In the genomic region with DNA sequence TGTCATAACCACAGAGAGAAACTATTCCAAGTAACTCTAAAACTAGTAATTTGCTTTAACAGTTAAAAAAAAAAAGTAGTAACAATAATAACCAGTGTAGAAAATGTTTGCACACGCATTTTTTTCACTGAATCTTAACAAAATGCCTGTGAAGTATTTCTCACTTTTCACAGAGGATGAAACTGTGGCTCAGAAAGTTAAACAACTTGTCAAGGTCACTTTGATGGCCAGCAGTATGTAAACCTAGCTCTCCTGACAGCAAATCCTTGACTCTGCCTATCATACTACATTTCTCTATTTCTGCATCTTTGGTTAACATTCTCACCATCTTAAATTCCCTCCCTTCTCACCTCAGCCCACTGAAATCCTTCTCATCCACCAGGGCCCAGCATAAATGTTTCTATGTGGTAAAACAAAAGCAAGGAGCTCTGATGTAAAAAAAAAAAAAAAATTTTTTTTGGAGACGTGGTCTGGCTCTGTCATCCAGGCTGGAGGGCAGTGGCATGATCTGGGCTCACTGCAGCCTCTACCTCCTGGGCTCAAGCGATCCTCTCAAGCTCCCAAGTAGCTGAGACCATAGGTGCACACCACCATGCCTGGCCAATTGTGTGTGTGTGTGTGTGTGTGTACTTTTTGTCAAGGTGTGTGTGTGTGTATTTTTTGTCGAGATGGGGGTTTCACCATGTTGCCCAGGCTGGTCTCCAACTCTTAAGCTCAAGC, we compare ENCODE assay signal across 26 cellular contexts. TPM values are rescaled to one million over a fixed set of nuclear protein-coding genes. Genes with fewer than 3 reads are reported as not detected.
A peak's percentile ranks its signal among the peaks of the same experiment; 100 is the strongest.
DNase-seq lines count a peak whose midpoint lies in the region; ATAC-seq, FAIRE-seq and TF ChIP-seq lines count a peak whose summit lies in the region.
"Had no signal": no experiment of that assay in that cellular context is flagged by ENCODE, and none has a peak within 500 bp of the region (broad histone marks: within the 10 kb centered on the region; RNA-seq: fewer than 3 reads in every experiment).

No MANE protein-coding gene starts in this region.

- CTCF ChIA-PET in HepG2 (lab: Yijun Ruan, JAX; ENCODE audit: low intra/inter-chr PET ratio, low total read pairs) (no interaction called here), T-cell (lab: Charles Lee) (interaction anchor here (0.7 to 1.1 kb wide), 4 partner anchors 22 to 37 kb away, joined by 3 to 5 read pairs (median 4); no protein-coding TSS in a partner anchor)

- no peak for TF ChIP-seq POLR2A in HepG2 (IDR thresholded peaks at IDR 0.05; ENCODE audit: insufficient read depth in 1 of 2, low read depth in 2 of 2, low read length in 2 of 2)
- no peak for TF ChIP-seq POLR2A in right lobe of liver (IDR thresholded peaks at IDR 0.05)

- H3K4me3 ChIP-seq in HepG2 (replicated peaks in 1 of 3; ENCODE audit: insufficient read depth in 1 of 3, low read depth in 2 of 3, low read length in 3 of 3) (no peak overlapping the region), right lobe of liver (no peak overlapping the region), left lung (no peak overlapping the region)
- H3K4me3 ChIP-seq: GM12878, left ventricle myocardium inferior, psoas muscle, tibial artery had no signal

- TF ChIP-seq RAD21 in HepG2 (CRISPR knock-in tag; IDR thresholded peaks at IDR 0.05), result no peak

- H3K4me1 Mint-ChIP-seq in T-cell, result peaks cover 33 to 50% (median 46%) of the 10 kb centered on the region in 3 donors
- peaks cover 47% of the 10 kb centered on the region for H3K4me1 Mint-ChIP-seq in activated naive CD8-positive, alpha-beta T cell (ENCODE audit: low read depth)
- H3K4me1 Mint-ChIP-seq in stimulated activated naive B cell treated with anti-CD40 and anti-IgM and Interleukin-4, amounts not matched to agents 10 μg/mL and 1 μg/mL and 100 μg/mL, for 72 hours, result peaks cover 10 to 16% of the 10 kb centered on the region in 2 donors
- peaks cover 6% of the 10 kb centered on the region for H3K4me1 Mint-ChIP-seq in CD14-positive monocyte

- no peak overlapping the region for H3K4me3 Mint-ChIP-seq in T-cell
- no peak overlapping the region for H3K4me3 Mint-ChIP-seq in activated naive CD8-positive, alpha-beta T cell
- H3K4me3 Mint-ChIP-seq in stimulated activated naive B cell treated with anti-CD40 and anti-IgM and Interleukin-4, amounts not matched to agents 10 μg/mL and 1 μg/mL and 100 μg/mL, for 72 hours, result no peak overlapping the region
- H3K4me3 Mint-ChIP-seq in CD14-positive monocyte, result no peak overlapping the region

- intact Hi-C loops in HepG2 (cut with micrococcal nuclease; ENCODE audit: unreplicated experiment), result no loop called here
- intact Hi-C loops in right lobe of liver (cut with DNase I), result no loop called here
- intact Hi-C loops in left lung (cut with DNase I), result loop anchor here in 1 of 2 donors (10.0 kb wide), 2 partner anchors 76 to 476 kb away; no protein-coding TSS in a partner anchor
- intact Hi-C loops in CD14-positive monocyte (cut with micrococcal nuclease), result loop anchor here in 1 of 2 donors (10.0 kb wide), 1 partner anchor 476 kb away; no protein-coding TSS in a partner anchor

- FAIRE-seq in HepG2 (lab: Jason Lieb, UNC), result no peak
- FAIRE-seq: GM12878 had no signal

- no peaks in the 10 kb centered on the region for H3K9me3 ChIP-seq in HepG2 (ENCODE audit: low read length)
- no peaks in the 10 kb centered on the region for H3K9me3 ChIP-seq in right lobe of liver
- H3K9me3 ChIP-seq in left lung, result no peaks in the 10 kb centered on the region
- H3K9me3 ChIP-seq: left ventricle myocardium inferior, neutrophil, psoas muscle, tibial artery had no signal

- H2AFZ ChIP-seq in HepG2 (ENCODE audit: low read length), result no peak overlapping the region

- BruUV-seq in HepG2 (replicated peaks; lab: Mats Ljungman, UMichigan), result no TSS peak

- H3K36me3 ChIP-seq in HepG2 (replicated peaks in 1 of 2; ENCODE audit: control insufficient read depth in 1 of 2, insufficient read depth in 2 of 2, low read length in 2 of 2) (peaks cover 12 to 36% of the 10 kb centered on the region in 2 experiments), right lobe of liver (peaks cover 0 to 12% (median 3%) of the 10 kb centered on the region in 4 donors), left lung (peaks cover 4 to 43% of the 10 kb centered on the region in 2 donors)

- no peaks in the 10 kb centered on the region for H3K79me2 ChIP-seq in HepG2 (ENCODE audit: insufficient read depth, low read length)

- no peak overlapping the region for H3K4me2 ChIP-seq in HepG2 (ENCODE audit: low read depth, low read length)

- peak overlapping the region; percentile 76 for H3K27ac Mint-ChIP-seq in T-cell
- H3K27ac Mint-ChIP-seq in activated naive CD8-positive, alpha-beta T cell, result peak overlapping the region; percentile 72
- H3K27ac Mint-ChIP-seq in stimulated activated naive B cell treated with anti-CD40 and anti-IgM and Interleukin-4, amounts not matched to agents 10 μg/mL and 1 μg/mL and 100 μg/mL, for 72 hours, result peak overlapping the region; percentile 56
- peak overlapping the region in 3 of 7 donors; percentile 0 to 58 (median 50) for H3K27ac Mint-ChIP-seq in CD14-positive monocyte

- H3K27ac ChIP-seq in HepG2 (ENCODE audit: extremely low read length, insufficient read depth, low read length) (peak overlapping the region; percentile 7), right lobe of liver (no peak overlapping the region), left lung (no peak overlapping the region)
- H3K27ac ChIP-seq: brain microvascular endothelial cell, C4-2B, left ventricle myocardium inferior, neutrophil, psoas muscle, tibial artery had no signal

- no peak overlapping the region for H3K9ac ChIP-seq in HepG2 (ENCODE audit: insufficient read depth, low read depth, low read length)

- 91% methylated on average over 4 of the region's 4 CpGs for WGBS in HepG2 (ENCODE audit: low lambda C conversion rate)
- WGBS in right lobe of liver (ENCODE audit: insufficient coverage, low coverage, low lambda C conversion rate, missing lambda C conversion rate), result 81% methylated on average over 4 of the region's 4 CpGs

- H4K20me1 ChIP-seq in HepG2 (ENCODE audit: insufficient read depth, low read length), result no peaks in the 10 kb centered on the region

- no peak for TF ChIP-seq CTCF in HepG2 (CRISPR knock-in tag; IDR thresholded peaks at IDR 0.05)
- TF ChIP-seq CTCF in right lobe of liver (IDR thresholded peaks at IDR 0.05), result no peak
- TF ChIP-seq CTCF in left lung (IDR thresholded peaks at IDR 0.05), result no peak
- TF ChIP-seq CTCF in CD14-positive monocyte (IDR thresholded peaks at IDR 0.05), result no peak

- TF ChIP-seq EP300 in HepG2 (IDR thresholded peaks at IDR 0.05; ENCODE audit: low read depth in 2 of 2, low read length in 2 of 2) (no peak), HepG2 (CRISPR knock-in tag; IDR thresholded peaks at IDR 0.05; ENCODE audit: borderline replicate concordance) (no peak)

- H3K4me1 ChIP-seq in HepG2 (ENCODE audit: insufficient read depth, low read length) (peaks cover 18% of the 10 kb centered on the region), right lobe of liver (no peaks in the 10 kb centered on the region), left lung (no peaks in the 10 kb centered on the region)
- H3K4me1 ChIP-seq: left ventricle myocardium inferior, psoas muscle, tibial artery had no signal

- H3K27me3 ChIP-seq in HepG2 (ENCODE audit: control insufficient read depth in 1 of 2, insufficient read depth in 2 of 2, low read length in 2 of 2) (no peaks in the 10 kb centered on the region), right lobe of liver (no peaks in the 10 kb centered on the region), left lung (no peaks in the 10 kb centered on the region)
- H3K27me3 ChIP-seq: brain microvascular endothelial cell, neutrophil, tibial artery had no signal

- H3K27me3 Mint-ChIP-seq in T-cell (no peaks in the 10 kb centered on the region), CD14-positive monocyte (ENCODE audit: low read depth in 3 of 3) (no peaks in the 10 kb centered on the region)
- no peaks in the 10 kb centered on the region for H3K27me3 Mint-ChIP-seq in activated naive CD8-positive, alpha-beta T cell
- H3K27me3 Mint-ChIP-seq in stimulated activated naive B cell treated with anti-CD40 and anti-IgM and Interleukin-4, amounts not matched to agents 10 μg/mL and 1 μg/mL and 100 μg/mL, for 72 hours, result no peaks in the 10 kb centered on the region

- H3K9me3 Mint-ChIP-seq in T-cell (no peaks in the 10 kb centered on the region), CD14-positive monocyte (no peaks in the 10 kb centered on the region)
- no peaks in the 10 kb centered on the region for H3K9me3 Mint-ChIP-seq in activated naive CD8-positive, alpha-beta T cell (ENCODE audit: low read depth)
- H3K9me3 Mint-ChIP-seq in stimulated activated naive B cell treated with anti-CD40 and anti-IgM and Interleukin-4, amounts not matched to agents 10 μg/mL and 1 μg/mL and 100 μg/mL, for 72 hours, result no peaks in the 10 kb centered on the region

- DNase-seq in HepG2 (ENCODE audit: low spot score) (peak; percentile 40), right lobe of liver (no peak), T-cell (no peak), left lung (no peak), CD14-positive monocyte (ENCODE audit: low spot score) (no peak)
- no peak for DNase-seq in stimulated activated naive B cell treated with anti-CD40 and anti-IgM and Interleukin-4, amounts not matched to agents 10 μg/mL and 1 μg/mL and 100 μg/mL, for 72 hours
- DNase-seq: activated effector memory CD4-positive, alpha-beta T cell treated with Interleukin-2 at 50 U/mL for 16 hours; amniotic stem cell; brain microvascular endothelial cell; H7; left ventricle myocardium inferior; mesendoderm; NCI-H1092 treated with DMSO at 0.1 percent for 48 hours; NCI-H187; NCI-H526 treated with DMSO at 0.1 percent for 48 hours; psoas muscle; SIG-M5; stimulated activated CD4-positive, alpha-beta T cell treated with anti-CD3 and anti-CD28 coated beads, Interleukin-15, amount 100 ng/mL, for 24 hours; SW 1271; tibial artery had no signal

- ATAC-seq in HepG2 (peak; percentile 90), right lobe of liver (no peak), T-cell (replicated peaks in 1 of 4) (no peak), left lung (no peak), GM21423 (IDR thresholded peaks at IDR 0.05; ENCODE audit: unreplicated experiment) (no peak)
- no peak for ATAC-seq in stimulated activated naive B cell treated with anti-CD40 and anti-IgM and Interleukin-4, amounts not matched to agents 10 μg/mL and 1 μg/mL and 100 μg/mL, for 72 hours (replicated peaks)
- ATAC-seq: GM12878, psoas muscle had no signal

- H3K36me3 Mint-ChIP-seq in T-cell, result peaks cover 38% of the 10 kb centered on the region
- peaks cover 14% of the 10 kb centered on the region for H3K36me3 Mint-ChIP-seq in activated naive CD8-positive, alpha-beta T cell
- H3K36me3 Mint-ChIP-seq in stimulated activated naive B cell treated with anti-CD40 and anti-IgM and Interleukin-4, amounts not matched to agents 10 μg/mL and 1 μg/mL and 100 μg/mL, for 72 hours, result peaks cover 18 to 38% of the 10 kb centered on the region in 2 donors
- peaks cover 48 to 70% of the 10 kb centered on the region in 2 donors for H3K36me3 Mint-ChIP-seq in CD14-positive monocyte

- POLR2A ChIA-PET in HepG2 (lab: Yijun Ruan, JAX), result interaction anchor here (1.0 to 1.3 kb wide), 2 partner anchors 25 to 34 kb away, joined by 3 to 4 read pairs; partner anchors contain the start of genes PPIL4 and ZC3H12D
- POLR2A ChIA-PET in T-cell (lab: Charles Lee), result interaction anchor here (0.6 to 1.4 kb wide), 8 partner anchors 14 to 43 kb away, joined by 3 to 5 read pairs (median 4); no protein-coding TSS in a partner anchor

- in situ Hi-C loops in HepG2 (cut with HindIII; ENCODE audit: extremely low pct_ligation_motif_present, low pct_unique_long_range_greater_than_20kb), result no loop called here

RNA-seq across cellular contexts. Expression of gene ZC3H12D, which starts 26.1 kb away (rescaled TPM):
- 2.1 and 2.7 TPM in 2 replicates for total RNA-seq in HepG2 (2016; rRNA removed; fragmentation: Illumina TruSeq; extraction: Trizol)
- 0.88 and 0.91 TPM in 2 replicates for total RNA-seq in HepG2 (2016; cell fraction: cytosol; rRNA removed; fragmentation: Illumina TruSeq; extraction: Trizol; ENCODE audit: low read depth)
- 1.2 and 1.9 TPM in 2 replicates for total RNA-seq in HepG2 (2016; cell fraction: insoluble cytoplasmic fraction; rRNA removed; fragmentation: Illumina TruSeq; extraction: Trizol)
- total RNA-seq in HepG2 (2016; cell fraction: membrane; rRNA removed; fragmentation: Illumina TruSeq; extraction: Trizol), result 1.1 and 1.2 TPM in 2 replicates
- total RNA-seq in HepG2 (2016; cell fraction: nucleus; rRNA removed; fragmentation: Illumina TruSeq; extraction: Trizol), result 2.5 and 3.1 TPM in 2 replicates
- 1.2 and 1.7 TPM in 2 replicates for polyA plus RNA-seq in HepG2 (2011; rRNA removed)
- 0.85 and 1.1 TPM in 2 replicates for polyA plus RNA-seq in HepG2 (2011; cell fraction: cytosol; rRNA removed)
- 2.7 and 3.3 TPM in 2 replicates for polyA plus RNA-seq in HepG2 (2011; cell fraction: nucleus; rRNA removed)
- 0.52 and 1.1 TPM in 2 replicates for polyA plus RNA-seq in HepG2 (2012)
- 0.17 and 0.23 TPM in 2 replicates for polyA plus RNA-seq in HepG2 (2016; cell fraction: cytosol; fragmentation: Illumina TruSeq; extraction: Trizol; ENCODE audit: low read depth)
- polyA plus RNA-seq in HepG2 (2016; cell fraction: insoluble cytoplasmic fraction; fragmentation: Illumina TruSeq; extraction: Trizol; ENCODE audit: low read depth), result 0.86 and 1.6 TPM in 2 replicates
- polyA plus RNA-seq in HepG2 (2016; cell fraction: membrane; fragmentation: Illumina TruSeq; extraction: Trizol; ENCODE audit: low read depth), result 0.51 and 0.76 TPM in 2 replicates
- 2.8 and 3.1 TPM in 2 replicates for polyA plus RNA-seq in HepG2 (2016; cell fraction: nucleus; fragmentation: Illumina TruSeq; extraction: Trizol; ENCODE audit: insufficient read depth, low read depth)
- 0.54 and 3.2 TPM in 2 replicates for polyA minus RNA-seq in HepG2 (2011; rRNA and poly(A)+ RNA removed; ENCODE audit: low replicate concordance)
- 0.53 and 1.2 TPM in 2 replicates for polyA minus RNA-seq in HepG2 (2011; cell fraction: cytosol; rRNA and poly(A)+ RNA removed)
- polyA minus RNA-seq in HepG2 (2011; cell fraction: nucleus; rRNA and poly(A)+ RNA removed), result 2.2 and 2.9 TPM in 2 replicates
- total RNA-seq in right lobe of liver, result 1 to 10 TPM in 1 of 6 experiments, under 1 TPM in 5; 0.49 to 1.4 (median 0.90) TPM
- 100 to 1,000 TPM in 3 of 5 donors, 10 to 100 TPM in 2; 48.2 to 117 (median 107) TPM for total RNA-seq in T-cell
- total RNA-seq in left lung, result 1 to 10 TPM; 1.9 to 4.1 TPM
- 1 to 10 TPM in 1 of 2 donors, under 1 TPM in 1; 0.96 to 1.2 TPM for polyA plus RNA-seq in CD14-positive monocyte
- total RNA-seq: glomerular endothelial cell had no signal

RNA-seq across cellular contexts. Expression of gene PPIL4, which starts 34.9 kb away (rescaled TPM):
- 46.0 and 67.8 TPM in 2 replicates for total RNA-seq in HepG2 (2016; rRNA removed; fragmentation: Illumina TruSeq; extraction: Trizol)
- total RNA-seq in HepG2 (2016; cell fraction: cytosol; rRNA removed; fragmentation: Illumina TruSeq; extraction: Trizol; ENCODE audit: low read depth), result 13.8 and 17.0 TPM in 2 replicates
- 47.1 and 69.6 TPM in 2 replicates for total RNA-seq in HepG2 (2016; cell fraction: insoluble cytoplasmic fraction; rRNA removed; fragmentation: Illumina TruSeq; extraction: Trizol)
- total RNA-seq in HepG2 (2016; cell fraction: membrane; rRNA removed; fragmentation: Illumina TruSeq; extraction: Trizol), result 14.4 and 19.2 TPM in 2 replicates
- total RNA-seq in HepG2 (2016; cell fraction: nucleus; rRNA removed; fragmentation: Illumina TruSeq; extraction: Trizol), result 37.8 and 41.0 TPM in 2 replicates
- polyA plus RNA-seq in HepG2 (2011; rRNA removed), result 5.2 and 5.5 TPM in 2 replicates
- 1.8 and 3.8 TPM in 2 replicates for polyA plus RNA-seq in HepG2 (2011; cell fraction: cytosol; rRNA removed)
- 4.0 and 6.2 TPM in 2 replicates for polyA plus RNA-seq in HepG2 (2011; cell fraction: nucleus; rRNA removed)
- 21.8 and 30.7 TPM in 2 replicates for polyA plus RNA-seq in HepG2 (2012)
- 2.4 and 2.5 TPM in 2 replicates for polyA plus RNA-seq in HepG2 (2016; cell fraction: cytosol; fragmentation: Illumina TruSeq; extraction: Trizol; ENCODE audit: low read depth)
- 59.0 and 69.8 TPM in 2 replicates for polyA plus RNA-seq in HepG2 (2016; cell fraction: insoluble cytoplasmic fraction; fragmentation: Illumina TruSeq; extraction: Trizol; ENCODE audit: low read depth)
- polyA plus RNA-seq in HepG2 (2016; cell fraction: membrane; fragmentation: Illumina TruSeq; extraction: Trizol; ENCODE audit: low read depth), result 3.5 and 5.4 TPM in 2 replicates
- polyA plus RNA-seq in HepG2 (2016; cell fraction: nucleus; fragmentation: Illumina TruSeq; extraction: Trizol; ENCODE audit: insufficient read depth, low read depth), result 55.7 and 57.6 TPM in 2 replicates
- polyA minus RNA-seq in HepG2 (2011; rRNA and poly(A)+ RNA removed; ENCODE audit: low replicate concordance), result 1.0 and 1.7 TPM in 2 replicates
- polyA minus RNA-seq in HepG2 (2011; cell fraction: cytosol; rRNA and poly(A)+ RNA removed), result 9.3 and 11.2 TPM in 2 replicates
- 18.6 and 19.8 TPM in 2 replicates for polyA minus RNA-seq in HepG2 (2011; cell fraction: nucleus; rRNA and poly(A)+ RNA removed)
- 1 to 10 TPM; 7.5 to 9.6 (median 8.7) TPM for total RNA-seq in right lobe of liver
- total RNA-seq in T-cell, result 10 to 100 TPM; 25.2 to 32.1 (median 26.6) TPM
- 10 to 100 TPM; 22.4 to 25.7 TPM for total RNA-seq in left lung
- 1 to 10 TPM; 4.4 to 9.2 TPM for polyA plus RNA-seq in CD14-positive monocyte

RNA-seq across cellular contexts. Expression of gene GINM1, which starts 55.2 kb away (rescaled TPM):
- total RNA-seq in HepG2 (2016; rRNA removed; fragmentation: Illumina TruSeq; extraction: Trizol), result 15.4 and 27.5 TPM in 2 replicates
- total RNA-seq in HepG2 (2016; cell fraction: cytosol; rRNA removed; fragmentation: Illumina TruSeq; extraction: Trizol; ENCODE audit: low read depth), result 26.6 and 31.6 TPM in 2 replicates
- total RNA-seq in HepG2 (2016; cell fraction: insoluble cytoplasmic fraction; rRNA removed; fragmentation: Illumina TruSeq; extraction: Trizol), result 16.3 and 28.3 TPM in 2 replicates
- total RNA-seq in HepG2 (2016; cell fraction: membrane; rRNA removed; fragmentation: Illumina TruSeq; extraction: Trizol), result 23.5 and 26.3 TPM in 2 replicates
- 21.8 and 27.8 TPM in 2 replicates for total RNA-seq in HepG2 (2016; cell fraction: nucleus; rRNA removed; fragmentation: Illumina TruSeq; extraction: Trizol)
- polyA plus RNA-seq in HepG2 (2011; rRNA removed), result 17.5 and 19.4 TPM in 2 replicates
- 11.3 and 17.8 TPM in 2 replicates for polyA plus RNA-seq in HepG2 (2011; cell fraction: cytosol; rRNA removed)
- 4.8 and 5.8 TPM in 2 replicates for polyA plus RNA-seq in HepG2 (2011; cell fraction: nucleus; rRNA removed)
- 29.5 and 31.2 TPM in 2 replicates for polyA plus RNA-seq in HepG2 (2012)
- 20.7 and 21.9 TPM in 2 replicates for polyA plus RNA-seq in HepG2 (2016; cell fraction: cytosol; fragmentation: Illumina TruSeq; extraction: Trizol; ENCODE audit: low read depth)
- polyA plus RNA-seq in HepG2 (2016; cell fraction: insoluble cytoplasmic fraction; fragmentation: Illumina TruSeq; extraction: Trizol; ENCODE audit: low read depth), result 16.9 and 18.0 TPM in 2 replicates
- polyA plus RNA-seq in HepG2 (2016; cell fraction: membrane; fragmentation: Illumina TruSeq; extraction: Trizol; ENCODE audit: low read depth), result 21.7 and 24.9 TPM in 2 replicates
- 37.4 and 40.0 TPM in 2 replicates for polyA plus RNA-seq in HepG2 (2016; cell fraction: nucleus; fragmentation: Illumina TruSeq; extraction: Trizol; ENCODE audit: insufficient read depth, low read depth)
- 3.2 and 3.6 TPM in 2 replicates for polyA minus RNA-seq in HepG2 (2011; rRNA and poly(A)+ RNA removed; ENCODE audit: low replicate concordance)
- 15.7 and 16.9 TPM in 2 replicates for polyA minus RNA-seq in HepG2 (2011; cell fraction: cytosol; rRNA and poly(A)+ RNA removed)
- 11.8 and 14.3 TPM in 2 replicates for polyA minus RNA-seq in HepG2 (2011; cell fraction: nucleus; rRNA and poly(A)+ RNA removed)
- 10 to 100 TPM; 20.1 to 26.0 (median 21.8) TPM for total RNA-seq in right lobe of liver
- 10 to 100 TPM; 15.4 to 24.5 (median 15.7) TPM for total RNA-seq in T-cell
- 10 to 100 TPM; 43.6 to 46.4 TPM for total RNA-seq in left lung
- polyA plus RNA-seq in CD14-positive monocyte, result 10 to 100 TPM; 42.3 to 44.4 TPM

Comparison
In these comparisons a context has a peak if more than half of its experiments do, and no peak if none do; other contexts are left out.
1. RNA of gene ZC3H12D, which starts 26.1 kb away (total RNA-seq): 48.2 to 117 TPM in T-cell; 1.9 to 4.1 TPM in left lung, 0.88 to 3.1 TPM in HepG2 and 0.49 to 1.4 TPM in right lobe of liver; every median in the first group is over 4 times any median in the second.